In the genomic region with DNA sequence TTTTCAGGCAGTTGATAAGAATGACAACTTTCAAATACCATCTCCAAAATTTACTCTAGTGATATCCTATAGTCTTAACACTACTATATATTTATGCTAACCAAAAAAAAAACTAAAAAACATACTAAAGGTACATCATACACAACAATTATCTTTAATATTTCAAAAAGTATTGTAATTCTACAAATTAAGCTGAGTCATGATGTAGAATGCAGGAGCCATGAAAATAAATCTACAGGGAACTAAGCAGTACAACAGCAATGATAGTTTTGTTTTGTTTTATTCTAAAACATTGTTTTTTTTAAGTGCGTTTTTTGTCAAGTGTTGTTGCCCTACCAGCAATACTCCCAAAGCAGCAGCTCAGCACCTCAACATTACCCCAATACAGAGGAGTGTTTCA, we compare ENCODE assay signal across 1 cellular context.
TF ChIP-seq lines count a peak whose summit lies in the region.

No MANE protein-coding gene starts in this region.

TF ChIP-seq in K562, 482 proteins besides CTCF, POLR2A, EP300 and RAD21 (continued from another document):
- TF ChIP-seq, protein P1, sequence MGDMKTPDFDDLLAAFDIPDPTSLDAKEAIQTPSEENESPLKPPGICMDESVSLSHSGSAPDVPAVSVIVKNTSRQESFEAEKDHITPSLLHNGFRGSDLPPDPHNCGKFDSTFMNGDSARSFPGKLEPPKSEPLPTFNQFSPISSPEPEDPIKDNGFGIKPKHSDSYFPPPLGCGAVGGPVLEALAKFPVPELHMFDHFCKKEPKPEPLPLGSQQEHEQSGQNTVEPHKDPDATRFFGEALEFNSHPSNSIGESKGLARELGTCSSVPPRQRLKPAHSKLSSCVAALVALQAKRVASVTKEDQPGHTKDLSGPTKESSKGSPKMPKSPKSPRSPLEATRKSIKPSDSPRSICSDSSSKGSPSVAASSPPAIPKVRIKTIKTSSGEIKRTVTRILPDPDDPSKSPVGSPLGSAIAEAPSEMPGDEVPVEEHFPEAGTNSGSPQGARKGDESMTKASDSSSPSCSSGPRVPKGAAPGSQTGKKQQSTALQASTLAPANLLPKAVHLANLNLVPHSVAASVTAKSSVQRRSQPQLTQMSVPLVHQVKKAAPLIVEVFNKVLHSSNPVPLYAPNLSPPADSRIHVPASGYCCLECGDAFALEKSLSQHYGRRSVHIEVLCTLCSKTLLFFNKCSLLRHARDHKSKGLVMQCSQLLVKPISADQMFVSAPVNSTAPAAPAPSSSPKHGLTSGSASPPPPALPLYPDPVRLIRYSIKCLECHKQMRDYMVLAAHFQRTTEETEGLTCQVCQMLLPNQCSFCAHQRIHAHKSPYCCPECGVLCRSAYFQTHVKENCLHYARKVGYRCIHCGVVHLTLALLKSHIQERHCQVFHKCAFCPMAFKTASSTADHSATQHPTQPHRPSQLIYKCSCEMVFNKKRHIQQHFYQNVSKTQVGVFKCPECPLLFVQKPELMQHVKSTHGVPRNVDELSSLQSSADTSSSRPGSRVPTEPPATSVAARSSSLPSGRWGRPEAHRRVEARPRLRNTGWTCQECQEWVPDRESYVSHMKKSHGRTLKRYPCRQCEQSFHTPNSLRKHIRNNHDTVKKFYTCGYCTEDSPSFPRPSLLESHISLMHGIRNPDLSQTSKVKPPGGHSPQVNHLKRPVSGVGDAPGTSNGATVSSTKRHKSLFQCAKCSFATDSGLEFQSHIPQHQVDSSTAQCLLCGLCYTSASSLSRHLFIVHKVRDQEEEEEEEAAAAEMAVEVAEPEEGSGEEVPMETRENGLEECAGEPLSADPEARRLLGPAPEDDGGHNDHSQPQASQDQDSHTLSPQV (IDR thresholded peaks at IDR 0.05) = no peak
- TF ChIP-seq PHTF2 (CRISPR knock-in tag; IDR thresholded peaks at IDR 0.05) = no peak
